1 cellular context compared by ENCODE assay signal in genomic region chr20:62147125-62147524, GRCh38.
TF ChIP-seq lines count a peak whose summit lies in the region.

No MANE protein-coding gene starts in this region.

TF ChIP-seq in HepG2, 621 proteins besides CTCF, POLR2A, EP300 and RAD21 (continued from another document and continues in another):
- TF ChIP-seq, protein P1, sequence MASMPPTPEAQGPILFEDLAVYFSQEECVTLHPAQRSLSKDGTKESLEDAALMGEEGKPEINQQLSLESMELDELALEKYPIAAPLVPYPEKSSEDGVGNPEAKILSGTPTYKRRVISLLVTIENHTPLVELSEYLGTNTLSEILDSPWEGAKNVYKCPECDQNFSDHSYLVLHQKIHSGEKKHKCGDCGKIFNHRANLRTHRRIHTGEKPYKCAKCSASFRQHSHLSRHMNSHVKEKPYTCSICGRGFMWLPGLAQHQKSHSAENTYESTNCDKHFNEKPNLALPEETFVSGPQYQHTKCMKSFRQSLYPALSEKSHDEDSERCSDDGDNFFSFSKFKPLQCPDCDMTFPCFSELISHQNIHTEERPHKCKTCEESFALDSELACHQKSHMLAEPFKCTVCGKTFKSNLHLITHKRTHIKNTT (CRISPR knock-in tag; IDR thresholded peaks at IDR 0.05): no peak
- no peak for TF ChIP-seq ZNF766 (CRISPR knock-in tag; IDR thresholded peaks at IDR 0.05; ENCODE audit: borderline replicate concordance)
- TF ChIP-seq ZNF768 (CRISPR knock-in tag; IDR thresholded peaks at IDR 0.05): peak; percentile 15; the same call in 1 of the 2 replicates
- TF ChIP-seq ZNF891 (CRISPR knock-in tag; IDR thresholded peaks at IDR 0.05): 0 out of 2 replicates have a peak, but pooled peaks have one; percentile 16
- TF ChIP-seq SOX13 (IDR thresholded peaks at IDR 0.05): no peak
- no peak for TF ChIP-seq SOX13 (CRISPR knock-in tag; conservative IDR thresholded peaks at IDR 0.05 in 1 of 2, IDR thresholded peaks at IDR 0.05 in 1 of 2)
- TF ChIP-seq GTF3A (CRISPR knock-in tag; conservative IDR thresholded peaks at IDR 0.05): no peak
- TF ChIP-seq, protein P2, sequence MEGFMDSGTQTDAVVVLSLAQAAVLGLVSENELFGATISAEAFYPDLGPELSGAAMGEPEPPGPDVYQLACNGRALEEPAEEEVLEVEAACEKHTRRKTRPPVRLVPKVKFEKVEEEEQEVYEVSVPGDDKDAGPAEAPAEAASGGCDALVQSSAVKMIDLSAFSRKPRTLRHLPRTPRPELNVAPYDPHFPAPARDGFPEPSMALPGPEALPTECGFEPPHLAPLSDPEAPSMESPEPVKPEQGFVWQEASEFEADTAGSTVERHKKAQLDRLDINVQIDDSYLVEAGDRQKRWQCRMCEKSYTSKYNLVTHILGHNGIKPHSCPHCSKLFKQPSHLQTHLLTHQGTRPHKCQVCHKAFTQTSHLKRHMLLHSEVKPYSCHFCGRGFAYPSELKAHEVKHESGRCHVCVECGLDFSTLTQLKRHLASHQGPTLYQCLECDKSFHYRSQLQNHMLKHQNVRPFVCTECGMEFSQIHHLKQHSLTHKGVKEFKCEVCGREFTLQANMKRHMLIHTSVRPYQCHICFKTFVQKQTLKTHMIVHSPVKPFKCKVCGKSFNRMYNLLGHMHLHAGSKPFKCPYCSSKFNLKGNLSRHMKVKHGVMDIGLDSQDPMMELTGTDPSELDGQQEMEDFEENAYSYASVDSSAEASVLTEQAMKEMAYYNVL (CRISPR knock-in tag; IDR thresholded peaks at IDR 0.05; ENCODE audit: borderline replicate concordance): no peak
- no peak for TF ChIP-seq WIZ (CRISPR knock-in tag; IDR thresholded peaks at IDR 0.05)
- peak; percentile 61 for TF ChIP-seq KDM5B (CRISPR knock-in tag; IDR thresholded peaks at IDR 0.05; ENCODE audit: borderline replicate concordance)
- no peak for TF ChIP-seq KMT2A (CRISPR knock-in tag; IDR thresholded peaks at IDR 0.05)
- TF ChIP-seq RFXAP (CRISPR knock-in tag; IDR thresholded peaks at IDR 0.05; ENCODE audit: borderline replicate concordance): 0 out of 2 replicates have a peak, but pooled peaks have one; percentile 41
- TF ChIP-seq, protein P3, sequence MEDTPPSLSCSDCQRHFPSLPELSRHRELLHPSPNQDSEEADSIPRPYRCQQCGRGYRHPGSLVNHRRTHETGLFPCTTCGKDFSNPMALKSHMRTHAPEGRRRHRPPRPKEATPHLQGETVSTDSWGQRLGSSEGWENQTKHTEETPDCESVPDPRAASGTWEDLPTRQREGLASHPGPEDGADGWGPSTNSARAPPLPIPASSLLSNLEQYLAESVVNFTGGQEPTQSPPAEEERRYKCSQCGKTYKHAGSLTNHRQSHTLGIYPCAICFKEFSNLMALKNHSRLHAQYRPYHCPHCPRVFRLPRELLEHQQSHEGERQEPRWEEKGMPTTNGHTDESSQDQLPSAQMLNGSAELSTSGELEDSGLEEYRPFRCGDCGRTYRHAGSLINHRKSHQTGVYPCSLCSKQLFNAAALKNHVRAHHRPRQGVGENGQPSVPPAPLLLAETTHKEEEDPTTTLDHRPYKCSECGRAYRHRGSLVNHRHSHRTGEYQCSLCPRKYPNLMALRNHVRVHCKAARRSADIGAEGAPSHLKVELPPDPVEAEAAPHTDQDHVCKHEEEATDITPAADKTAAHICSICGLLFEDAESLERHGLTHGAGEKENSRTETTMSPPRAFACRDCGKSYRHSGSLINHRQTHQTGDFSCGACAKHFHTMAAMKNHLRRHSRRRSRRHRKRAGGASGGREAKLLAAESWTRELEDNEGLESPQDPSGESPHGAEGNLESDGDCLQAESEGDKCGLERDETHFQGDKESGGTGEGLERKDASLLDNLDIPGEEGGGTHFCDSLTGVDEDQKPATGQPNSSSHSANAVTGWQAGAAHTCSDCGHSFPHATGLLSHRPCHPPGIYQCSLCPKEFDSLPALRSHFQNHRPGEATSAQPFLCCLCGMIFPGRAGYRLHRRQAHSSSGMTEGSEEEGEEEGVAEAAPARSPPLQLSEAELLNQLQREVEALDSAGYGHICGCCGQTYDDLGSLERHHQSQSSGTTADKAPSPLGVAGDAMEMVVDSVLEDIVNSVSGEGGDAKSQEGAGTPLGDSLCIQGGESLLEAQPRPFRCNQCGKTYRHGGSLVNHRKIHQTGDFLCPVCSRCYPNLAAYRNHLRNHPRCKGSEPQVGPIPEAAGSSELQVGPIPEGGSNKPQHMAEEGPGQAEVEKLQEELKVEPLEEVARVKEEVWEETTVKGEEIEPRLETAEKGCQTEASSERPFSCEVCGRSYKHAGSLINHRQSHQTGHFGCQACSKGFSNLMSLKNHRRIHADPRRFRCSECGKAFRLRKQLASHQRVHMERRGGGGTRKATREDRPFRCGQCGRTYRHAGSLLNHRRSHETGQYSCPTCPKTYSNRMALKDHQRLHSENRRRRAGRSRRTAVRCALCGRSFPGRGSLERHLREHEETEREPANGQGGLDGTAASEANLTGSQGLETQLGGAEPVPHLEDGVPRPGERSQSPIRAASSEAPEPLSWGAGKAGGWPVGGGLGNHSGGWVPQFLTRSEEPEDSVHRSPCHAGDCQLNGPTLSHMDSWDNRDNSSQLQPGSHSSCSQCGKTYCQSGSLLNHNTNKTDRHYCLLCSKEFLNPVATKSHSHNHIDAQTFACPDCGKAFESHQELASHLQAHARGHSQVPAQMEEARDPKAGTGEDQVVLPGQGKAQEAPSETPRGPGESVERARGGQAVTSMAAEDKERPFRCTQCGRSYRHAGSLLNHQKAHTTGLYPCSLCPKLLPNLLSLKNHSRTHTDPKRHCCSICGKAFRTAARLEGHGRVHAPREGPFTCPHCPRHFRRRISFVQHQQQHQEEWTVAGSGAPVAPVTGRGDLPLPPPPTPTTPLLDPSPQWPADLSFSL (CRISPR knock-in tag; IDR thresholded peaks at IDR 0.05): no peak
- no peak for TF ChIP-seq ATF3 (CRISPR knock-in tag; IDR thresholded peaks at IDR 0.05)
- TF ChIP-seq ZNF280B (CRISPR knock-in tag; IDR thresholded peaks at IDR 0.05; ENCODE audit: borderline replicate concordance): peak; percentile 65; the same call in 1 of the 2 replicates
- TF ChIP-seq CCDC6 (CRISPR knock-in tag; IDR thresholded peaks at IDR 0.05): no peak
- TF ChIP-seq ZNF713 (CRISPR knock-in tag; IDR thresholded peaks at IDR 0.05): no peak
- no peak for TF ChIP-seq ZNF615 (CRISPR knock-in tag; IDR thresholded peaks at IDR 0.05; ENCODE audit: borderline replicate concordance)
- no peak for TF ChIP-seq ZNF510 (CRISPR knock-in tag; IDR thresholded peaks at IDR 0.05; ENCODE audit: low read depth)
- no peak for TF ChIP-seq TERF1 (CRISPR knock-in tag; IDR thresholded peaks at IDR 0.05)
- no peak for TF ChIP-seq ZMYM3 (CRISPR knock-in tag; IDR thresholded peaks at IDR 0.05)
- TF ChIP-seq XBP1 (CRISPR knock-in tag; IDR thresholded peaks at IDR 0.05): no peak
- TF ChIP-seq DDIT3 (CRISPR knock-in tag; IDR thresholded peaks at IDR 0.05): no peak
- TF ChIP-seq, protein P4, sequence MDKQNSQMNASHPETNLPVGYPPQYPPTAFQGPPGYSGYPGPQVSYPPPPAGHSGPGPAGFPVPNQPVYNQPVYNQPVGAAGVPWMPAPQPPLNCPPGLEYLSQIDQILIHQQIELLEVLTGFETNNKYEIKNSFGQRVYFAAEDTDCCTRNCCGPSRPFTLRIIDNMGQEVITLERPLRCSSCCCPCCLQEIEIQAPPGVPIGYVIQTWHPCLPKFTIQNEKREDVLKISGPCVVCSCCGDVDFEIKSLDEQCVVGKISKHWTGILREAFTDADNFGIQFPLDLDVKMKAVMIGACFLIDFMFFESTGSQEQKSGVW (CRISPR knock-in tag; IDR thresholded peaks at IDR 0.05; ENCODE audit: borderline replicate concordance): no peak
- no peak for TF ChIP-seq GFI1 (CRISPR knock-in tag; IDR thresholded peaks at IDR 0.05; ENCODE audit: borderline replicate concordance)
- TF ChIP-seq ZNF263 (CRISPR knock-in tag; IDR thresholded peaks at IDR 0.05): peak; percentile 36; the same call in 1 of the 2 replicates
- no peak for TF ChIP-seq GZF1 (CRISPR knock-in tag; IDR thresholded peaks at IDR 0.05)
- no peak for TF ChIP-seq MIXL1 (CRISPR knock-in tag; IDR thresholded peaks at IDR 0.05)
- no peak for TF ChIP-seq ZNF121 (CRISPR knock-in tag; IDR thresholded peaks at IDR 0.05)
- TF ChIP-seq CAMTA2 (CRISPR knock-in tag; IDR thresholded peaks at IDR 0.05; ENCODE audit: borderline replicate concordance): peak; percentile 60; the same call in 1 of the 2 replicates
- no peak for TF ChIP-seq RXRA (CRISPR knock-in tag; IDR thresholded peaks at IDR 0.05)
- TF ChIP-seq ZNF703 (CRISPR knock-in tag; IDR thresholded peaks at IDR 0.05; ENCODE audit: borderline replicate concordance): no peak
- no peak for TF ChIP-seq EEA1 (CRISPR knock-in tag; IDR thresholded peaks at IDR 0.05; ENCODE audit: borderline replicate concordance)
- 0 out of 2 replicates have a peak, but pooled peaks have one; percentile 37 for TF ChIP-seq ZNF318 (CRISPR knock-in tag; IDR thresholded peaks at IDR 0.05)
- TF ChIP-seq, protein P5, sequence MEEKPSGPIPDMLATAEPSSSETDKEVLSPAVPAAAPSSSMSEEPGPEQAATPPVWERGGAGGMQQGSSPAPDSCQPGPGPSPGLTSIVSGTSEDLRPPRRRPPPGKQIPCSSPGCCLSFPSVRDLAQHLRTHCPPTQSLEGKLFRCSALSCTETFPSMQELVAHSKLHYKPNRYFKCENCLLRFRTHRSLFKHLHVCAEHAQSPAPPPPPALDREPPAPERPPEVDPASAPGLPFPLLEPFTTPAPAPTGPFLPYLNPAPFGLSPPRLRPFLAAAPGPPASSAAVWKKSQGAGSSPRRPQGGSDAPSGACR (CRISPR knock-in tag; IDR thresholded peaks at IDR 0.05): no peak
